17 cellular contexts compared by ENCODE assay signal in genomic region chr1:181778630-181779285, GRCh38.
DNase-seq lines count a peak whose midpoint lies in the region; ATAC-seq and TF ChIP-seq lines count a peak whose summit lies in the region.
"Had no signal": no experiment of that assay in that cellular context is flagged by ENCODE, and none has a peak within 500 bp of the region (broad histone marks: within the 10 kb centered on the region; RNA-seq: fewer than 3 reads in every experiment).

No MANE protein-coding gene starts in this region.

- H3K9me3 ChIP-seq in upper lobe of right lung, result no peaks in the 10 kb centered on the region
- H3K9me3 ChIP-seq: esophagus squamous epithelium, tibial artery had no signal

- DNase-seq in NCI-H2029 (lab: John Stamatoyannopoulos, UW) (peak; percentile 4), NCI-H2029 treated with DMSO at 0.1 percent for 48 hours (lab: John Stamatoyannopoulos, UW) (no peak), NCI-H774 (lab: John Stamatoyannopoulos, UW) (peak; percentile 60), epithelial cell of esophagus (ENCODE audit: low read depth) (peak; percentile 27), upper lobe of right lung (no peak), dermis blood vessel endothelial cell (no peak), posterior cingulate gyrus (no peak)
- DNase-seq in activated CD8-positive, alpha-beta T cell treated with anti-CD3 and anti-CD28 coated beads, Interleukin-2, amount 10 ng/mL, durations not matched to agents 7 days and 5 days, result no peak
- DNase-seq: esophagus squamous epithelium, kidney, NCI-H82, RPMI8226, tibial artery had no signal

- H3K36me3 Mint-ChIP-seq in activated CD8-positive, alpha-beta T cell treated with anti-CD3 and anti-CD28 coated beads, Interleukin-2, amount 10 ng/mL, durations not matched to agents 7 days and 5 days (ENCODE audit: low read depth), result no peaks in the 10 kb centered on the region
- H3K36me3 Mint-ChIP-seq: CD14-positive monocyte, IgD-negative memory B cell had no signal

- no peaks in the 10 kb centered on the region for H3K27me3 ChIP-seq in upper lobe of right lung
- H3K27me3 ChIP-seq: dorsolateral prefrontal cortex, esophagus squamous epithelium, tibial artery had no signal

- H3K4me1 Mint-ChIP-seq in activated CD8-positive, alpha-beta T cell treated with anti-CD3 and anti-CD28 coated beads, Interleukin-2, amount 10 ng/mL, durations not matched to agents 7 days and 5 days (ENCODE audit: low read depth), result no peaks in the 10 kb centered on the region
- H3K4me1 Mint-ChIP-seq: CD14-positive monocyte, IgD-negative memory B cell had no signal

- no peak overlapping the region for H3K27ac Mint-ChIP-seq in activated CD8-positive, alpha-beta T cell treated with anti-CD3 and anti-CD28 coated beads, Interleukin-2, amount 10 ng/mL, durations not matched to agents 7 days and 5 days
- H3K27ac Mint-ChIP-seq: CD14-positive monocyte, IgD-negative memory B cell had no signal

- POLR2A ChIA-PET in activated CD8-positive, alpha-beta T cell treated with anti-CD3 and anti-CD28 coated beads, Interleukin-2, amount 10 ng/mL, durations not matched to agents 7 days and 5 days (lab: Charles Lee), result no interaction called here

- H3K4me3 Mint-ChIP-seq in activated CD8-positive, alpha-beta T cell treated with anti-CD3 and anti-CD28 coated beads, Interleukin-2, amount 10 ng/mL, durations not matched to agents 7 days and 5 days, result no peak overlapping the region
- H3K4me3 Mint-ChIP-seq: CD14-positive monocyte, IgD-negative memory B cell had no signal

- CTCF ChIA-PET in activated CD8-positive, alpha-beta T cell treated with anti-CD3 and anti-CD28 coated beads, Interleukin-2, amount 10 ng/mL, durations not matched to agents 7 days and 5 days (lab: Charles Lee), result no interaction called here

- intact Hi-C loops in upper lobe of right lung (cut with DNase I), result no loop called here
- intact Hi-C loops in posterior cingulate gyrus (cut with DNase I), result no loop called here

- H3K4me3 ChIP-seq in epithelial cell of esophagus (ENCODE audit: low read length), result no peak overlapping the region
- no peak overlapping the region for H3K4me3 ChIP-seq in upper lobe of right lung
- H3K4me3 ChIP-seq: dorsolateral prefrontal cortex, esophagus squamous epithelium, tibial artery had no signal

- peak; percentile 15 for ATAC-seq in upper lobe of right lung
- no peak for ATAC-seq in activated CD8-positive, alpha-beta T cell treated with anti-CD3 and anti-CD28 coated beads, Interleukin-2, amount 10 ng/mL, durations not matched to agents 7 days and 5 days
- ATAC-seq: activated CD4-positive, CD25-positive, alpha-beta regulatory T cell treated with anti-CD3 and anti-CD28 coated beads, Interleukin-2, amount 50 U/mL, for 24 hours had no signal

- peaks cover 3% of the 10 kb centered on the region for H3K27me3 Mint-ChIP-seq in activated CD8-positive, alpha-beta T cell treated with anti-CD3 and anti-CD28 coated beads, Interleukin-2, amount 10 ng/mL, durations not matched to agents 7 days and 5 days (ENCODE audit: low read depth)

- no peak overlapping the region for H3K27ac ChIP-seq in upper lobe of right lung
- H3K27ac ChIP-seq: dorsolateral prefrontal cortex, esophagus squamous epithelium, tibial artery had no signal

- H3K4me1 ChIP-seq in upper lobe of right lung, result no peaks in the 10 kb centered on the region
- H3K4me1 ChIP-seq: tibial artery had no signal

- H3K36me3 ChIP-seq in upper lobe of right lung, result no peaks in the 10 kb centered on the region
- H3K36me3 ChIP-seq: esophagus squamous epithelium, tibial artery had no signal

- H3K9me3 Mint-ChIP-seq in activated CD8-positive, alpha-beta T cell treated with anti-CD3 and anti-CD28 coated beads, Interleukin-2, amount 10 ng/mL, durations not matched to agents 7 days and 5 days (ENCODE audit: insufficient read depth), result no peaks in the 10 kb centered on the region
- H3K9me3 Mint-ChIP-seq: IgD-negative memory B cell had no signal

- TF ChIP-seq CTCF in epithelial cell of esophagus (IDR thresholded peaks at IDR 0.05; ENCODE audit: insufficient read depth, low read depth, low read length, missing control alignments) (no peak), upper lobe of right lung (IDR thresholded peaks at IDR 0.05) (no peak)

Comparison
In these comparisons a context has a peak if more than half of its experiments do, and no peak if none do; other contexts are left out.
1. DNase-seq: peak in NCI-H2029 (single experiment), NCI-H774 (single experiment) and epithelial cell of esophagus (single experiment); none in NCI-H2029 treated with DMSO at 0.1 percent for 48 hours (single experiment), upper lobe of right lung (single experiment), activated CD8-positive, alpha-beta T cell treated with anti-CD3 and anti-CD28 coated beads, Interleukin-2, amount 10 ng/mL, durations not matched to agents 7 days and 5 days (single experiment), dermis blood vessel endothelial cell (single experiment) and posterior cingulate gyrus (0 of 10).